Comparison of ENCODE assay signal across 1 cellular context in the genomic region with DNA sequence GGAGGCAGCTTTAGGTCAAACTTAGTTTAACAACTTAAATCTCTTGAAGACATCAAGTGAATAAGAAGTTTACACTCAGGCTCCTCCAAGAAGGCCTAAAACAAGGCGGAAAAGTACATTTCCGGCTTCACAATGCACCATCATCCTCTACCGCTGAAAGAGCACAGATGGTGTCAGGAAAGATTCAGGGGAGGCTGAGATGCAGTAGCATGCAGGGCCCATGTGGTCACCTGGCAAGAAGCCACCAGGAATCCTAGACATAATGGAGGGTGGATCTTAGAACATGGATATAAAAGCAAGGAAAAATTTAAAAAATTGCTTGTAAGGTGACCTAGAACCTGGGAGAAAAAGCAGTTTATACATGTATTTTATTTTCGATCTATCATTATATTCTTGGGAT.
TF ChIP-seq lines count a peak whose summit lies in the region.

No MANE protein-coding gene starts in this region.

TF ChIP-seq in GM23338, 12 proteins besides CTCF, POLR2A, EP300 and RAD21 (continued from another document):
- TF ChIP-seq, protein P1, sequence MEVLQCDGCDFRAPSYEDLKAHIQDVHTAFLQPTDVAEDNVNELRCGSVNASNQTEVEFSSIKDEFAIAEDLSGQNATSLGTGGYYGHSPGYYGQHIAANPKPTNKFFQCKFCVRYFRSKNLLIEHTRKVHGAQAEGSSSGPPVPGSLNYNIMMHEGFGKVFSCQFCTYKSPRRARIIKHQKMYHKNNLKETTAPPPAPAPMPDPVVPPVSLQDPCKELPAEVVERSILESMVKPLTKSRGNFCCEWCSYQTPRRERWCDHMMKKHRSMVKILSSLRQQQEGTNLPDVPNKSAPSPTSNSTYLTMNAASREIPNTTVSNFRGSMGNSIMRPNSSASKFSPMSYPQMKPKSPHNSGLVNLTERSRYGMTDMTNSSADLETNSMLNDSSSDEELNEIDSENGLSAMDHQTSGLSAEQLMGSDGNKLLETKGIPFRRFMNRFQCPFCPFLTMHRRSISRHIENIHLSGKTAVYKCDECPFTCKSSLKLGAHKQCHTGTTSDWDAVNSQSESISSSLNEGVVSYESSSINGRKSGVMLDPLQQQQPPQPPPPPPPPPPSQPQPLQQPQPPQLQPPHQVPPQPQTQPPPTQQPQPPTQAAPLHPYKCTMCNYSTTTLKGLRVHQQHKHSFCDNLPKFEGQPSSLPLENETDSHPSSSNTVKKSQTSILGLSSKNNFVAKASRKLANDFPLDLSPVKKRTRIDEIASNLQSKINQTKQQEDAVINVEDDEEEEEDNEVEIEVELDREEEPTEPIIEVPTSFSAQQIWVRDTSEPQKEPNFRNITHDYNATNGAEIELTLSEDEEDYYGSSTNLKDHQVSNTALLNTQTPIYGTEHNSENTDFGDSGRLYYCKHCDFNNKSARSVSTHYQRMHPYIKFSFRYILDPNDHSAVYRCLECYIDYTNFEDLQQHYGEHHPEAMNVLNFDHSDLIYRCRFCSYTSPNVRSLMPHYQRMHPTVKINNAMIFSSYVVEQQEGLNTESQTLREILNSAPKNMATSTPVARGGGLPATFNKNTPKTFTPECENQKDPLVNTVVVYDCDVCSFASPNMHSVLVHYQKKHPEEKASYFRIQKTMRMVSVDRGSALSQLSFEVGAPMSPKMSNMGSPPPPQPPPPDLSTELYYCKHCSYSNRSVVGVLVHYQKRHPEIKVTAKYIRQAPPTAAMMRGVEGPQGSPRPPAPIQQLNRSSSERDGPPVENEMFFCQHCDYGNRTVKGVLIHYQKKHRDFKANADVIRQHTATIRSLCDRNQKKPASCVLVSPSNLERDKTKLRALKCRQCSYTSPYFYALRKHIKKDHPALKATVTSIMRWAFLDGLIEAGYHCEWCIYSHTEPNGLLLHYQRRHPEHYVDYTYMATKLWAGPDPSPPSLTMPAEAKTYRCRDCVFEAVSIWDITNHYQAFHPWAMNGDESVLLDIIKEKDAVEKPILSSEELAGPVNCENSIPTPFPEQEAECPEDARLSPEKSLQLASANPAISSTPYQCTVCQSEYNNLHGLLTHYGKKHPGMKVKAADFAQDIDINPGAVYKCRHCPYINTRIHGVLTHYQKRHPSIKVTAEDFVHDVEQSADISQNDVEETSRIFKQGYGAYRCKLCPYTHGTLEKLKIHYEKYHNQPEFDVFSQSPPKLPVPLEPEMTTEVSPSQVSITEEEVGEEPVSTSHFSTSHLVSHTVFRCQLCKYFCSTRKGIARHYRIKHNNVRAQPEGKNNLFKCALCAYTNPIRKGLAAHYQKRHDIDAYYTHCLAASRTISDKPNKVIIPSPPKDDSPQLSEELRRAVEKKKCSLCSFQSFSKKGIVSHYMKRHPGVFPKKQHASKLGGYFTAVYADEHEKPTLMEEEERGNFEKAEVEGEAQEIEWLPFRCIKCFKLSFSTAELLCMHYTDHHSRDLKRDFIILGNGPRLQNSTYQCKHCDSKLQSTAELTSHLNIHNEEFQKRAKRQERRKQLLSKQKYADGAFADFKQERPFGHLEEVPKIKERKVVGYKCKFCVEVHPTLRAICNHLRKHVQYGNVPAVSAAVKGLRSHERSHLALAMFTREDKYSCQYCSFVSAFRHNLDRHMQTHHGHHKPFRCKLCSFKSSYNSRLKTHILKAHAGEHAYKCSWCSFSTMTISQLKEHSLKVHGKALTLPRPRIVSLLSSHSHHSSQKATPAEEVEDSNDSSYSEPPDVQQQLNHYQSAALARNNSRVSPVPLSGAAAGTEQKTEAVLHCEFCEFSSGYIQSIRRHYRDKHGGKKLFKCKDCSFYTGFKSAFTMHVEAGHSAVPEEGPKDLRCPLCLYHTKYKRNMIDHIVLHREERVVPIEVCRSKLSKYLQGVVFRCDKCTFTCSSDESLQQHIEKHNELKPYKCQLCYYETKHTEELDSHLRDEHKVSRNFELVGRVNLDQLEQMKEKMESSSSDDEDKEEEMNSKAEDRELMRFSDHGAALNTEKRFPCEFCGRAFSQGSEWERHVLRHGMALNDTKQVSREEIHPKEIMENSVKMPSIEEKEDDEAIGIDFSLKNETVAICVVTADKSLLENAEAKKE (CRISPR knock-in tag; IDR thresholded peaks at IDR 0.05) = no peak
- no peak for TF ChIP-seq EZH2 (IDR thresholded peaks at IDR 0.05; ENCODE audit: low read depth, unreplicated experiment)
- no peak for TF ChIP-seq ZNF331 (CRISPR knock-in tag; IDR thresholded peaks at IDR 0.05; ENCODE audit: low read depth)
- TF ChIP-seq CREB1 (CRISPR knock-in tag; IDR thresholded peaks at IDR 0.05; ENCODE audit: low read depth) = no peak
- no peak for TF ChIP-seq STAT1 (IDR thresholded peaks at IDR 0.05; ENCODE audit: unreplicated experiment)
- TF ChIP-seq POLR2AphosphoS5 (IDR thresholded peaks at IDR 0.05; ENCODE audit: low read depth) = no peak
